In the genomic region with DNA sequence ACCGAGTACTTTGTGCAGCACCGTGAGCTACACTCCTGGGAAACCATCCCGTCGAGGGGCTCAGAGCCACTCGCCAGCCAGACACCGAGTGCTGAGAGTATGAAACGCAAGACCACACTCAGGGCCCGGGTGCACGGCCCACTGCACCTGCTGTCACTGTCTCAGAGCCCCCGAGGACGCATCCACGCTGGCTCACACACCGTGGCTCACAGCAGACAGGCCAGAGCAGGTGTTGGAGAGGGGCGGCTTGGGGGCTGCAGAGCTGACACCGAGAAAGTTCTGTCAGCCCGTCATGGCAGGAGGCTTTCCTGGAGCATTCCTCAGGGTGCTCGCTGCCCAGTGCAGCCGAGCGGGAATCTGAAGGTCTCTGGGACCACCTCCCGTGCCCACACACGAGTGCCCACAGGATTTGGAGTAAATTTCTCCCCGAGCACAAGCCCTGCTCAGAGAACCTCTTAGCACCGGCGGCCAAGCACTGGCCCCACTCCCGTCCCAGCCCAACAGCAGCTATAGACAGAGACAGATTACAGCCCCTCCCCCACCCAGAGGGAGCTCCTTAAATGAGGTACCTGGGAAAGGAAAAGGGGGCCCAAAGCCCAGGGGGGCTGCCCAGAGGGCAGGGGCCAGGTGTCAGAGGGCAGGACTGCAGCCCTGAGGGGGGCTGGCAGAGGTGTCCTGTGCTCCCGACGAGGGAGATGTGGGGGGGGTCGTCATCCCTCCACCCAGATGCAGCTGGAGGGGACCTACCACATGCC, we compare ENCODE assay signal across 2 cellular contexts.
TF ChIP-seq lines count a peak whose summit lies in the region.

No MANE protein-coding gene starts in this region.

TF ChIP-seq in GM12878, 131 proteins besides CTCF, POLR2A, EP300 and RAD21 (continued from another document):
- no peak for TF ChIP-seq PAX8 (IDR thresholded peaks at IDR 0.05)

TF ChIP-seq in HEK293T, 16 proteins besides CTCF, POLR2A, EP300 and RAD21:
- TF ChIP-seq, protein P1, sequence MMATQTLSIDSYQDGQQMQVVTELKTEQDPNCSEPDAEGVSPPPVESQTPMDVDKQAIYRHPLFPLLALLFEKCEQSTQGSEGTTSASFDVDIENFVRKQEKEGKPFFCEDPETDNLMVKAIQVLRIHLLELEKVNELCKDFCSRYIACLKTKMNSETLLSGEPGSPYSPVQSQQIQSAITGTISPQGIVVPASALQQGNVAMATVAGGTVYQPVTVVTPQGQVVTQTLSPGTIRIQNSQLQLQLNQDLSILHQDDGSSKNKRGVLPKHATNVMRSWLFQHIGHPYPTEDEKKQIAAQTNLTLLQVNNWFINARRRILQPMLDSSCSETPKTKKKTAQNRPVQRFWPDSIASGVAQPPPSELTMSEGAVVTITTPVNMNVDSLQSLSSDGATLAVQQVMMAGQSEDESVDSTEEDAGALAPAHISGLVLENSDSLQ (IDR thresholded peaks at IDR 0.05), result no peak
- TF ChIP-seq FOXM1 (IDR thresholded peaks at IDR 0.05; ENCODE audit: borderline replicate concordance), result no peak
- no peak for TF ChIP-seq BHLHE40 (IDR thresholded peaks at IDR 0.05; ENCODE audit: borderline replicate concordance)
- TF ChIP-seq SP1 (IDR thresholded peaks at IDR 0.05), result no peak
- no peak for TF ChIP-seq ARNT (IDR thresholded peaks at IDR 0.05)
- no peak for TF ChIP-seq FOXA1 (IDR thresholded peaks at IDR 0.05)
- no peak for TF ChIP-seq TARDBP (IDR thresholded peaks at IDR 0.05)
- TF ChIP-seq LEF1 (IDR thresholded peaks at IDR 0.05; ENCODE audit: borderline replicate concordance), result no peak
- no peak for TF ChIP-seq NFRKB (IDR thresholded peaks at IDR 0.05)
- TF ChIP-seq L3MBTL2 (conservative IDR thresholded peaks at IDR 0.05), result no peak
- TF ChIP-seq ELF4 (IDR thresholded peaks at IDR 0.05), result no peak
- no peak for TF ChIP-seq SUZ12 (IDR thresholded peaks at IDR 0.05)
- no peak for TF ChIP-seq FOXK2 (IDR thresholded peaks at IDR 0.05)
- no peak for TF ChIP-seq HDGF (IDR thresholded peaks at IDR 0.05; ENCODE audit: borderline replicate concordance)
- no peak for TF ChIP-seq ZNF384 (IDR thresholded peaks at IDR 0.05)
- TF ChIP-seq CTBP1 (IDR thresholded peaks at IDR 0.05; ENCODE audit: borderline replicate concordance), result no peak
